In the genomic region with DNA sequence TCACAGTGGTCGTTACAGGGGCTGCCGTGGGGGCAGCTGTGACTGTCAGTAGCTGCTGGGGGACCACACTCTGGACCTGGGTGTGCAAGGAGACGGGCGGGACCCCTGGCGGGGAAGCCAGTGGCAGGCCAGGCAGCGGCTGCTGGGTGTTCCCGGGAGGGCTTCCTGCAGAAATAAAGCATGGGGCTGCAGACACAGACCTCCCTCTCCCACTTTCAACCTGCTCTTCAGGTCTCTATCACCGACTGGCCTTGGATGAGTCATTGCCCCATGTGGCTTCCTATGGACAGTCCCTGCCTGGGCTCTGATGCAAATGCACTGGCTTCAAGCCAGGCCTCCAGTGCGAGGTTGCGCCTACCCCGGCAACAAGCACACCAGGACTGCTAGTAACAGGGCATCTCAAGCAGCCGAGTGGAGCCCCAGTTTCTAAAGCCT, we compare ENCODE assay signal across 9 cellular contexts. TPM values are rescaled to one million over a fixed set of nuclear protein-coding genes. Genes with fewer than 3 reads are reported as not detected.
A peak's percentile ranks its signal among the peaks of the same experiment; 100 is the strongest.
DNase-seq lines count a peak whose midpoint lies in the region; TF ChIP-seq lines count a peak whose summit lies in the region.
"Had no signal": no experiment of that assay in that cellular context is flagged by ENCODE, and none has a peak within 500 bp of the region (broad histone marks: within the 10 kb centered on the region; RNA-seq: fewer than 3 reads in every experiment).

No MANE protein-coding gene starts in this region.

- TSS peak; percentile 43 for BruUV-seq in OCI-LY7 (replicated peaks; lab: Mats Ljungman, UMichigan)

- H3K27ac Mint-ChIP-seq in activated T-helper 2 cell treated with anti-CD3 and anti-CD28 coated beads, Interferon-gamma antibody, Interleukin-2, Interleukin-4, amounts not matched to agents 10 μg/mL and 5 μg/mL and 100 μg/mL, durations not matched to agents 14 hours and 24 hours and 36 hours: peak overlapping the region; percentile 65
- H3K27ac Mint-ChIP-seq in osteocyte (ENCODE audit: unreplicated experiment): no peak overlapping the region

- H3K27ac ChIP-seq in OCI-LY7 (ENCODE audit: low read depth, low read length, poor library complexity, severe bottlenecking): no peak overlapping the region
- H3K27ac ChIP-seq: tibial artery had no signal

- intact Hi-C loops in OCI-LY7 (cut with micrococcal nuclease; ENCODE audit: unreplicated experiment): no loop called here
- intact Hi-C loops in activated T-helper 2 cell treated with anti-CD3 and anti-CD28 coated beads, Interferon-gamma antibody, Interleukin-2, Interleukin-4, amounts not matched to agents 10 μg/mL and 5 μg/mL and 100 μg/mL, durations not matched to agents 14 hours and 24 hours and 36 hours (cut with micrococcal nuclease): loop anchor here (1.0 kb wide), 1 partner anchor 35 kb away; no protein-coding TSS in a partner anchor

- peaks cover 37% of the 10 kb centered on the region for H3K79me2 ChIP-seq in OCI-LY7 (ENCODE audit: insufficient read depth, low read depth, low read length)

- peaks cover 21% of the 10 kb centered on the region; the same call in 1 of the 2 replicates for H4K20me1 ChIP-seq in OCI-LY7 (ENCODE audit: insufficient read depth, low read length)

- peaks cover 64% of the 10 kb centered on the region for H3K36me3 Mint-ChIP-seq in activated T-helper 2 cell treated with anti-CD3 and anti-CD28 coated beads, Interferon-gamma antibody, Interleukin-2, Interleukin-4, amounts not matched to agents 10 μg/mL and 5 μg/mL and 100 μg/mL, durations not matched to agents 14 hours and 24 hours and 36 hours (ENCODE audit: low read depth)
- peaks cover 11% of the 10 kb centered on the region for H3K36me3 Mint-ChIP-seq in osteocyte (ENCODE audit: unreplicated experiment)

- CTCF ChIA-PET in OCI-LY7 (lab: Charles Lee; ENCODE audit: unreplicated experiment): no interaction called here

- H3K4me1 ChIP-seq in OCI-LY7 (ENCODE audit: insufficient read depth, low read length, poor library complexity, severe bottlenecking): peaks cover 47% of the 10 kb centered on the region

- DNase-seq in G401 (ENCODE audit: low spot score) (peak; percentile 56), H7 (peak; percentile 78), OCI-LY7 (ENCODE audit: low spot score) (no peak), foreskin fibroblast (peak; percentile 82 to 91), osteocyte (ENCODE audit: extremely low spot score, unreplicated experiment) (no peak), NCI-H187 (lab: John Stamatoyannopoulos, UW) (no peak)
- DNase-seq in activated T-helper 2 cell treated with anti-CD3 and anti-CD28 coated beads, Interferon-gamma antibody, Interleukin-2, Interleukin-4, amounts not matched to agents 10 μg/mL and 5 μg/mL and 100 μg/mL, durations not matched to agents 14 hours and 24 hours and 36 hours (ENCODE audit: low spot score): no peak
- DNase-seq in stimulated activated CD4-positive, alpha-beta T cell treated with anti-CD3 and anti-CD28 coated beads, Interleukin-12 subunit alpha, Interleukin-12 subunit beta, amount 100 ng/mL, for 24 hours (ENCODE audit: low read depth in 2 of 2): peak; percentile 39 to 83

- H3K4me3 Mint-ChIP-seq in activated T-helper 2 cell treated with anti-CD3 and anti-CD28 coated beads, Interferon-gamma antibody, Interleukin-2, Interleukin-4, amounts not matched to agents 10 μg/mL and 5 μg/mL and 100 μg/mL, durations not matched to agents 14 hours and 24 hours and 36 hours (ENCODE audit: low read depth): peak overlapping the region; percentile 39
- H3K4me3 Mint-ChIP-seq in osteocyte (ENCODE audit: unreplicated experiment): no peak overlapping the region

- TF ChIP-seq CTCF in OCI-LY7 (conservative IDR thresholded peaks at IDR 0.05; ENCODE audit: low read length): no peak
- TF ChIP-seq CTCF in foreskin fibroblast (IDR thresholded peaks at IDR 0.05; ENCODE audit: low read depth, low read length): no peak
- no peak for TF ChIP-seq CTCF in osteocyte (IDR thresholded peaks at IDR 0.05)

- peak overlapping the region; percentile 91; the same call in 1 of the 2 replicates for H3K4me2 ChIP-seq in OCI-LY7 (ENCODE audit: low read length)

- POLR2A ChIA-PET in OCI-LY7 (lab: Charles Lee): interaction anchor here (0.7 to 1.1 kb wide), 2 partner anchors 14 to 137 kb away, joined by 3 read pairs; no protein-coding TSS in a partner anchor

- H3K36me3 ChIP-seq in H7 (replicated peaks; ENCODE audit: control insufficient read depth, insufficient read depth, low read length): peaks cover 33% of the 10 kb centered on the region
- peaks cover 77% of the 10 kb centered on the region for H3K36me3 ChIP-seq in OCI-LY7 (ENCODE audit: insufficient read depth, low read length)

- no peaks in the 10 kb centered on the region for H3K27me3 Mint-ChIP-seq in activated T-helper 2 cell treated with anti-CD3 and anti-CD28 coated beads, Interferon-gamma antibody, Interleukin-2, Interleukin-4, amounts not matched to agents 10 μg/mL and 5 μg/mL and 100 μg/mL, durations not matched to agents 14 hours and 24 hours and 36 hours (ENCODE audit: low read depth)
- no peaks in the 10 kb centered on the region for H3K27me3 Mint-ChIP-seq in osteocyte (ENCODE audit: unreplicated experiment)

- H3K4me3 ChIP-seq in H7 (ENCODE audit: insufficient read depth, low read depth, low read length): no peak overlapping the region
- no peak overlapping the region for H3K4me3 ChIP-seq in OCI-LY7 (ENCODE audit: low read depth, low read length, poor library complexity, severe bottlenecking)
- H3K4me3 ChIP-seq in foreskin fibroblast (ENCODE audit: low read depth in 1 of 2, low read length in 2 of 2): no peak overlapping the region
- H3K4me3 ChIP-seq: tibial artery had no signal

- no peaks in the 10 kb centered on the region for H3K9me3 ChIP-seq in OCI-LY7 (ENCODE audit: low read length)
- H3K9me3 ChIP-seq: tibial artery had no signal

- peaks cover 3% of the 10 kb centered on the region for H3K27me3 ChIP-seq in H7 (ENCODE audit: control insufficient read depth, insufficient read depth, low read length)
- H3K27me3 ChIP-seq: tibial artery had no signal

- H3K9me3 Mint-ChIP-seq in activated T-helper 2 cell treated with anti-CD3 and anti-CD28 coated beads, Interferon-gamma antibody, Interleukin-2, Interleukin-4, amounts not matched to agents 10 μg/mL and 5 μg/mL and 100 μg/mL, durations not matched to agents 14 hours and 24 hours and 36 hours: no peaks in the 10 kb centered on the region
- H3K9me3 Mint-ChIP-seq in osteocyte (ENCODE audit: unreplicated experiment): no peaks in the 10 kb centered on the region

- no peaks in the 10 kb centered on the region for H3K9me2 ChIP-seq in OCI-LY7 (ENCODE audit: insufficient read depth, low read length)

- in situ Hi-C loops in G401 (cut with HindIII; ENCODE audit: low sequenced_read_pairs): no loop called here

- no peak overlapping the region for H2AFZ ChIP-seq in OCI-LY7 (ENCODE audit: low read length)

- peaks cover 51% of the 10 kb centered on the region for H3K4me1 Mint-ChIP-seq in activated T-helper 2 cell treated with anti-CD3 and anti-CD28 coated beads, Interferon-gamma antibody, Interleukin-2, Interleukin-4, amounts not matched to agents 10 μg/mL and 5 μg/mL and 100 μg/mL, durations not matched to agents 14 hours and 24 hours and 36 hours (ENCODE audit: low read depth)
- H3K4me1 Mint-ChIP-seq in osteocyte (ENCODE audit: unreplicated experiment): peaks cover 49% of the 10 kb centered on the region

RNA-seq across cellular contexts. Expression of a gene that starts 17.2 kb away (rescaled TPM):
- 116 and 155 TPM in 2 replicates for total RNA-seq in G401 (2014; rRNA removed; shearing (Covaris generic))
- 34.2 and 43.6 TPM in 2 replicates for total RNA-seq in H7 (2014; rRNA removed; shearing (Covaris generic))
- total RNA-seq in OCI-LY7 (2014; rRNA removed; shearing (Covaris generic)): 48.4 and 70.4 TPM in 2 replicates
- total RNA-seq in OCI-LY7 (2022) (187 and 213 TPM in 2 replicates), osteocyte (78.0 and 86.9 TPM in 2 replicates)
- 166 and 175 TPM in 2 replicates for total RNA-seq in activated T-helper 2 cell treated with anti-CD3 and anti-CD28 coated beads, Interferon-gamma antibody, Interleukin-2, Interleukin-4, amounts not matched to agents 10 μg/mL and 5 μg/mL and 100 μg/mL, durations not matched to agents 14 hours and 24 hours and 36 hours

Comparison
In these comparisons a context has a peak if more than half of its experiments do, and no peak if none do; other contexts are left out.
1. DNase-seq: peak in G401 (single experiment), H7 (single experiment), foreskin fibroblast (2 of 2) and stimulated activated CD4-positive, alpha-beta T cell treated with anti-CD3 and anti-CD28 coated beads, Interleukin-12 subunit alpha, Interleukin-12 subunit beta, amount 100 ng/mL, for 24 hours (2 of 2); none in OCI-LY7 (single experiment), activated T-helper 2 cell treated with anti-CD3 and anti-CD28 coated beads, Interferon-gamma antibody, Interleukin-2, Interleukin-4, amounts not matched to agents 10 μg/mL and 5 μg/mL and 100 μg/mL, durations not matched to agents 14 hours and 24 hours and 36 hours (single experiment), osteocyte (single experiment) and NCI-H187 (0 of 2).